Comparison of ENCODE assay signal across 25 cellular contexts in genomic region chr3:171404376-171404982, GRCh38. TPM values are rescaled to one million over a fixed set of nuclear protein-coding genes. Genes with fewer than 3 reads are reported as not detected.
DNase-seq lines count a peak whose midpoint lies in the region; ATAC-seq, FAIRE-seq and TF ChIP-seq lines count a peak whose summit lies in the region.
"Had no signal": no experiment of that assay in that cellular context is flagged by ENCODE, and none has a peak within 500 bp of the region (broad histone marks: within the 10 kb centered on the region; RNA-seq: fewer than 3 reads in every experiment).

No MANE protein-coding gene starts in this region.

- no peak overlapping the region for H3K27ac ChIP-seq in heart right ventricle
- no peak overlapping the region for H3K27ac ChIP-seq in substantia nigra (ENCODE audit: low read depth, low read length, poor library complexity, severe bottlenecking)
- H3K27ac ChIP-seq: PC-9 had no signal

- H3K4me3 ChIP-seq in heart right ventricle (no peak overlapping the region), mucosa of descending colon (no peak overlapping the region)
- H3K4me3 ChIP-seq: gastrocnemius medialis, K562, PC-9 had no signal

- DNase-seq in Right ventricle myocardium superior, result no peak
- no peak for DNase-seq in heart right ventricle
- no peak for DNase-seq in mucosa of descending colon
- no peak for DNase-seq in NCI-H69 (lab: John Stamatoyannopoulos, UW)
- DNase-seq in activated CD4-positive, alpha-beta T cell treated with anti-CD3 and anti-CD28 coated beads for 48 hours, result no peak
- DNase-seq in substantia nigra (lab: John Stamatoyannopoulos, UW), result no peak
- DNase-seq: activated CD4-positive, CD25-positive, alpha-beta regulatory T cell; activated CD8-positive, alpha-beta T cell treated with anti-CD3 and anti-CD28 coated beads, Interleukin-2, amount 10 ng/mL, durations not matched to agents 7 days and 5 days; activated naive CD4-positive, alpha-beta T cell; activated T-cell treated with anti-CD3 and anti-CD28 coated beads, Interleukin-2, amount 50 U/mL, for 24 hours; amniotic stem cell; C1 segment of cervical spinal cord; central memory CD4-positive, alpha-beta T cell; erythroblast; gastrocnemius medialis; left cardiac atrium; NCI-H345; retina; stimulated activated CD4-positive, alpha-beta T cell treated with anti-CD3 and anti-CD28 coated beads, Interleukin-12 subunit alpha, Interleukin-12 subunit beta, amount 100 ng/mL, for 4 hours had no signal

- H3K27me3 ChIP-seq in heart right ventricle, result no peaks in the 10 kb centered on the region
- H3K27me3 ChIP-seq: gastrocnemius medialis had no signal

- intact Hi-C loops in Right ventricle myocardium superior (cut with DNase I), result no loop called here
- intact Hi-C loops in heart right ventricle (cut with DNase I), result loop anchor here in 1 of 10 donors (5.0 kb wide), 1 partner anchor 53 kb away; no protein-coding TSS in a partner anchor
- intact Hi-C loops in mucosa of descending colon (cut with DNase I, micrococcal nuclease), result no loop called here

- H3K36me3 ChIP-seq in heart right ventricle (no peaks in the 10 kb centered on the region), mucosa of descending colon (ENCODE audit: low read depth) (no peaks in the 10 kb centered on the region)
- H3K36me3 ChIP-seq: gastrocnemius medialis had no signal

- H3K9me3 ChIP-seq in heart right ventricle (no peaks in the 10 kb centered on the region), mucosa of descending colon (no peaks in the 10 kb centered on the region)
- H3K9me3 ChIP-seq: gastrocnemius medialis had no signal

- FAIRE-seq in endometrium (lab: Jason Lieb, UNC), result peak; percentile 69
- FAIRE-seq: G401.6, K562, urothelium cell line had no signal

- peak; percentile 20 for ATAC-seq in Right ventricle myocardium superior (ENCODE audit: poor library complexity)
- no peak for ATAC-seq in heart right ventricle
- ATAC-seq in mucosa of descending colon, result peak; percentile 70
- ATAC-seq in GM19455 (IDR thresholded peaks at IDR 0.05; ENCODE audit: unreplicated experiment), result no peak
- ATAC-seq: activated CD8-positive, alpha-beta T cell treated with anti-CD3 and anti-CD28 coated beads, Interleukin-2, amount 10 ng/mL, durations not matched to agents 7 days and 5 days; gastrocnemius medialis; K562; left cardiac atrium had no signal

- H3K4me1 ChIP-seq in heart right ventricle (peaks cover 0 to 68% (median 27%) of the 10 kb centered on the region in 9 donors), mucosa of descending colon (ENCODE audit: low read depth) (peaks cover 5% of the 10 kb centered on the region)

- TF ChIP-seq CTCF in heart right ventricle (IDR thresholded peaks at IDR 0.05) (no peak), mucosa of descending colon (IDR thresholded peaks at IDR 0.05) (no peak)

- 20 to 25% methylated on average over 3 of the region's 3 CpGs for WGBS in heart right ventricle, 2 donors

RNA-seq across cellular contexts. Expression of gene TNIK, which starts 55.7 kb away (rescaled TPM):
- total RNA-seq in Right ventricle myocardium superior (22.5 TPM), heart right ventricle (10 to 100 TPM; 20.5 to 51.9 (median 38.8) TPM), mucosa of descending colon (10 to 100 TPM; 27.2 to 33.0 (median 28.0) TPM)
- 10 to 100 TPM in 1 of 2 donors, 1 to 10 TPM in 1; 9.3 to 10.0 TPM for polyA plus RNA-seq in heart right ventricle

Comparison
In these comparisons a context has a peak if more than half of its experiments do, and no peak if none do; other contexts are left out.
1. ATAC-seq: peak in Right ventricle myocardium superior (single experiment) and mucosa of descending colon (single experiment); none in heart right ventricle (0 of 8) and GM19455 (single experiment).